19 cellular contexts compared by ENCODE assay signal in the genomic region with DNA sequence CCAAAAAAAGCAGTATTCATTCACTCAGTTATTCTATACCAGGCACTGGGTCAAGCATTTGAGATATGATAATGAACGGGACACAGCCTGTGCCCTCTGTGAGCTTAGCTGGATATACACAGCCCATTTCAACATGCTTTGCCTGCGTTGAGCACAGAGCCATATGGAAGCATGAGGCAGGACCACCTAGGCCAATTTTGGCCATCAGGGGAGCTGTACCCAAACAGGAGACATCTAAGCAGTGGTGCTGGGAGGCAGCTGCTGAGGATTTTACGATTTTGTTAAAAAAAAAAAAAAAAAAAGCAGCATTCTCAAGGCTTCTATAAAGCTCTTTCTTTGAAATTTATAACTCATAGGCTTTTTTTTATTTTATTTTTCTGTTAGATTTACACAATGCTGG.
DNase-seq lines count a peak whose midpoint lies in the region; ATAC-seq and TF ChIP-seq lines count a peak whose summit lies in the region.
"Had no signal": no experiment of that assay in that cellular context is flagged by ENCODE, and none has a peak within 500 bp of the region (broad histone marks: within the 10 kb centered on the region; RNA-seq: fewer than 3 reads in every experiment).

No MANE protein-coding gene starts in this region.

- no peaks in the 10 kb centered on the region for H4K20me1 ChIP-seq in H9 (ENCODE audit: control insufficient read depth, insufficient read depth, insufficient read length)

- no peak overlapping the region for H2AK5ac ChIP-seq in H9 (ENCODE audit: insufficient read length, low read length)

- H2AFZ ChIP-seq in H9 (ENCODE audit: low read length) = no peak overlapping the region

- peaks cover 0 to 2% of the 10 kb centered on the region in 2 experiments; a peak in 1 of 5 replicates for H3K9me3 Mint-ChIP-seq in H9

- peak; percentile 48 for TF ChIP-seq CTCF in BE2C (IDR thresholded peaks at IDR 0.05; ENCODE audit: low read depth, low read length)
- TF ChIP-seq CTCF in H9 (conservative IDR thresholded peaks at IDR 0.05) = peak; percentile 62
- TF ChIP-seq CTCF in WERI-Rb-1 (IDR thresholded peaks at IDR 0.05; ENCODE audit: low read depth, low read length) = peak; percentile 38; the same call in 1 of the 2 replicates
- TF ChIP-seq CTCF in sigmoid colon (IDR thresholded peaks at IDR 0.05) = no peak
- TF ChIP-seq CTCF in spleen (IDR thresholded peaks at IDR 0.05 in 8 of 11, conservative IDR thresholded peaks at IDR 0.05 in 3 of 11) = no peak

- no peak overlapping the region for H3K9ac ChIP-seq in H9 (ENCODE audit: extremely low read depth, insufficient read length, low read length)

- H3K14ac ChIP-seq in H9 (ENCODE audit: insufficient read depth, low read length) = no peak overlapping the region

- no peaks in the 10 kb centered on the region for H3K79me2 ChIP-seq in H9 (ENCODE audit: insufficient read depth, low read length)

- H3K27me3 ChIP-seq in BE2C (no peaks in the 10 kb centered on the region), H9 (ENCODE audit: insufficient read depth, low read length) (no peaks in the 10 kb centered on the region), WERI-Rb-1 (ENCODE audit: insufficient read depth, low read depth, severe bottlenecking) (no peaks in the 10 kb centered on the region), sigmoid colon (no peaks in the 10 kb centered on the region), spleen (replicated peaks in 1 of 7) (no peaks in the 10 kb centered on the region)

- H3K36me3 ChIP-seq in BE2C (peaks cover 4% of the 10 kb centered on the region), WERI-Rb-1 (no peaks in the 10 kb centered on the region), sigmoid colon (peaks cover 0 to 20% (median 4%) of the 10 kb centered on the region in 4 donors), spleen (peaks cover 0 to 34% (median 0%) of the 10 kb centered on the region in 6 donors)

- H4K8ac ChIP-seq in H9 (replicated peaks; ENCODE audit: insufficient read length, low read depth, low read length) = no peak overlapping the region

- H3K27ac ChIP-seq in H9 (ENCODE audit: insufficient read length, low read depth, low read length) (no peak overlapping the region), WERI-Rb-1 (no peak overlapping the region), sigmoid colon (no peak overlapping the region), spleen (no peak overlapping the region)
- H3K27ac ChIP-seq: thoracic aorta had no signal

- H3K4me1 ChIP-seq in BE2C = no peaks in the 10 kb centered on the region
- peaks cover 5% of the 10 kb centered on the region for H3K4me1 ChIP-seq in H9 (ENCODE audit: insufficient read depth, low read length)
- H3K4me1 ChIP-seq in sigmoid colon = no peaks in the 10 kb centered on the region
- H3K4me1 ChIP-seq in spleen = no peaks in the 10 kb centered on the region

- peaks cover 15 to 16% of the 10 kb centered on the region in 2 experiments for H3K4me1 Mint-ChIP-seq in H9

- no peak overlapping the region for H3K18ac ChIP-seq in H9 (ENCODE audit: insufficient read length, low read depth, low read length)

- H3K9me3 ChIP-seq in BE2C = no peaks in the 10 kb centered on the region
- no peaks in the 10 kb centered on the region for H3K9me3 ChIP-seq in H9 (ENCODE audit: control insufficient read depth, low read depth, low read length)
- H3K9me3 ChIP-seq in WERI-Rb-1 (ENCODE audit: severe bottlenecking) = no peaks in the 10 kb centered on the region
- H3K9me3 ChIP-seq in sigmoid colon = no peaks in the 10 kb centered on the region
- H3K9me3 ChIP-seq in spleen = no peaks in the 10 kb centered on the region
- H3K9me3 ChIP-seq: thoracic aorta had no signal

- no peak overlapping the region for H2BK5ac ChIP-seq in H9 (ENCODE audit: insufficient read length, low read length)

- H3K56ac ChIP-seq in H9 (ENCODE audit: insufficient read length, low read depth, low read length) = no peak overlapping the region

- ATAC-seq in GM18868 (IDR thresholded peaks at IDR 0.05; ENCODE audit: unreplicated experiment) = no peak
- ATAC-seq: T-helper 17 cell had no signal

- peaks cover 5 to 12% (median 10%) of the 10 kb centered on the region in 3 experiments; a peak in 6 of 7 replicates for H3K36me3 Mint-ChIP-seq in H9 (ENCODE audit: insufficient read depth in 1 of 3, low read depth in 3 of 3)

- WGBS in H9 (ENCODE audit: extremely low coverage, insufficient read length, low lambda C conversion rate) = no CpG with 5 or more reads among the region's 3 CpGs
- WGBS in sigmoid colon, 2 donors = 81 to 91% methylated on average over 3 of the region's 3 CpGs
- WGBS in spleen, 5 donors = 76 to 90% (median 88%) methylated on average over 3 of the region's 3 CpGs

- no peak overlapping the region for H2BK15ac ChIP-seq in H9 (ENCODE audit: low read depth, low read length)

- H3K27me3 Mint-ChIP-seq in H9 (ENCODE audit: low read depth) = no peaks in the 10 kb centered on the region
- H3K27me3 Mint-ChIP-seq: T-helper 17 cell had no signal

- H4K91ac ChIP-seq in H9 (ENCODE audit: insufficient read length, low read depth, low read length) = no peak overlapping the region

- no peak overlapping the region for H2BK20ac ChIP-seq in H9 (ENCODE audit: low read depth, low read length, poor library complexity, severe bottlenecking)

- H3T11ph ChIP-seq in H9 (ENCODE audit: low read length) = no peak overlapping the region

- no peaks in the 10 kb centered on the region for H3K23me2 ChIP-seq in H9 (ENCODE audit: insufficient read length, low read depth, low read length, poor library complexity, severe bottlenecking)

- H3K23ac ChIP-seq in H9 (ENCODE audit: insufficient read length, low read depth, low read length) = no peak overlapping the region

- no peak overlapping the region for H3K27ac Mint-ChIP-seq in H9
- H3K27ac Mint-ChIP-seq: T-helper 17 cell had no signal

- no peak overlapping the region for H3K4me3 ChIP-seq in BE2C (ENCODE audit: low read depth, low read length)
- H3K4me3 ChIP-seq in WERI-Rb-1 (ENCODE audit: low read depth, low read length) = no peak overlapping the region
- no peak overlapping the region for H3K4me3 ChIP-seq in sigmoid colon
- H3K4me3 ChIP-seq in spleen = no peak overlapping the region
- H3K4me3 ChIP-seq: thoracic aorta had no signal

- no peak overlapping the region for H2BK12ac ChIP-seq in H9 (ENCODE audit: insufficient read length, low read depth, low read length)

- no peak overlapping the region for H4K5ac ChIP-seq in H9 (ENCODE audit: insufficient read length, low read depth, low read length)

- no peaks in the 10 kb centered on the region for H3K79me1 ChIP-seq in H9 (ENCODE audit: insufficient read depth, low read depth, low read length, poor library complexity, severe bottlenecking)

- no peak for TF ChIP-seq POLR2A in sigmoid colon (IDR thresholded peaks at IDR 0.05)
- TF ChIP-seq POLR2A in spleen (IDR thresholded peaks at IDR 0.05) = no peak

- H3K4me3 Mint-ChIP-seq in H9 = no peak overlapping the region
- H3K4me3 Mint-ChIP-seq: T-helper 17 cell had no signal

- DNase-seq in BE2C = peak; percentile 23
- peak; percentile 58 for DNase-seq in H9
- DNase-seq in WERI-Rb-1 = peak; percentile 10
- DNase-seq in iPS-NIHi11 (ENCODE audit: low spot score) = peak; percentile 54
- DNase-seq in sigmoid colon = no peak
- DNase-seq in spleen = no peak
- DNase-seq in H4 (ENCODE audit: low spot score) = no peak
- DNase-seq: activated CD4-positive, alpha-beta T cell treated with anti-CD3 and anti-CD28 coated beads for 1 hour; activated CD8-positive, alpha-beta memory T cell treated with anti-CD3 and anti-CD28 coated beads, Interleukin-2, amount 50 U/mL, for 4 hours; activated naive CD4-positive, alpha-beta T cell treated with anti-CD3 and anti-CD28 coated beads, Interleukin-2, amount 50 U/mL, for 16 hours; C1 segment of cervical spinal cord; central memory CD4-positive, alpha-beta T cell; IMR-90; kidney glomerular epithelial cell; NCI-H1436; NCI-H526; T-helper 17 cell had no signal

- H2BK120ac ChIP-seq in H9 (ENCODE audit: low read depth, low read length, poor library complexity, severe bottlenecking) = no peak overlapping the region

- intact Hi-C loops in sigmoid colon (cut with DNase I) (no loop called here), spleen (cut with DNase I; ENCODE audit: low total_unique reads) (no loop called here)

- H3K4me2 ChIP-seq in H9 (ENCODE audit: insufficient read depth, insufficient read length, low read length) = no peak overlapping the region

- no peak for TF ChIP-seq EP300 in sigmoid colon (IDR thresholded peaks at IDR 0.05)

- H3K4ac ChIP-seq in H9 (ENCODE audit: low read depth, low read length) = no peak overlapping the region

Comparison
In these comparisons a context has a peak if more than half of its experiments do, and no peak if none do; other contexts are left out.
1. DNase-seq: peak in BE2C (single experiment), H9 (single experiment), WERI-Rb-1 (single experiment) and iPS-NIHi11 (single experiment); none in sigmoid colon (single experiment), spleen (single experiment) and H4 (single experiment).
2. CTCF ChIP-seq: peak in BE2C (single experiment), H9 (single experiment) and WERI-Rb-1 (single experiment); none in sigmoid colon (0 of 4) and spleen (0 of 11).